ENCODE assay signal across 10 cellular contexts in genomic region chr16:25707982-25708583, GRCh38. TPM values are rescaled to one million over a fixed set of nuclear protein-coding genes. Genes with fewer than 3 reads are reported as not detected.
A peak's percentile ranks its signal among the peaks of the same experiment; 100 is the strongest.
DNase-seq lines count a peak whose midpoint lies in the region; ATAC-seq and TF ChIP-seq lines count a peak whose summit lies in the region.
"Had no signal": no experiment of that assay in that cellular context is flagged by ENCODE, and none has a peak within 500 bp of the region (broad histone marks: within the 10 kb centered on the region; RNA-seq: fewer than 3 reads in every experiment).

No MANE protein-coding gene starts in this region.

- no peak overlapping the region for H4K8ac ChIP-seq in mesenchymal stem cell (ENCODE audit: low read length)

- TF ChIP-seq EP300 in tibial nerve (IDR thresholded peaks at IDR 0.05) = no peak

- TF ChIP-seq CTCF in MCF 10A (IDR thresholded peaks at IDR 0.05; ENCODE audit: unreplicated experiment) (peak; percentile 17), breast epithelium (IDR thresholded peaks at IDR 0.05) (peak in 1 of 3 donors; percentile 9), dorsolateral prefrontal cortex (IDR thresholded peaks at IDR 0.05 in 54 of 56, conservative IDR thresholded peaks at IDR 0.05 in 2 of 56; ENCODE audit: low read depth in 1 of 56, partially characterized antibody in 56 of 56) (peak in 29 of 56 donors; percentile 8 to 40 (median 27)), testis (IDR thresholded peaks at IDR 0.05) (peak in 2 of 3 experiments; percentile 21 to 52), tibial nerve (IDR thresholded peaks at IDR 0.05) (no peak)

- no peak overlapping the region for H3K27ac Mint-ChIP-seq in MCF 10A (ENCODE audit: low read depth, unreplicated experiment)

- no peak overlapping the region for H2BK120ac ChIP-seq in mesenchymal stem cell (ENCODE audit: low read depth, low read length)

- no peak for ATAC-seq in HG03378 (IDR thresholded peaks at IDR 0.05; ENCODE audit: unreplicated experiment)

- H4K91ac ChIP-seq in mesenchymal stem cell (ENCODE audit: low read length) = no peak overlapping the region

- intact Hi-C loops in MCF 10A (cut with micrococcal nuclease) = no loop called here
- intact Hi-C loops in breast epithelium (cut with DNase I; ENCODE audit: low total_unique reads) = no loop called here
- intact Hi-C loops in dorsolateral prefrontal cortex (cut with DNase I) = no loop called here
- intact Hi-C loops in testis (cut with DNase I; ENCODE audit: low total_unique reads) = no loop called here

- H3K27me3 Mint-ChIP-seq in MCF 10A (ENCODE audit: insufficient read depth, unreplicated experiment) = no peaks in the 10 kb centered on the region

- no peak overlapping the region for H3K14ac ChIP-seq in mesenchymal stem cell (ENCODE audit: low read length in 2 of 2)

- H3K27me3 ChIP-seq in breast epithelium (no peaks in the 10 kb centered on the region), dorsolateral prefrontal cortex (peaks cover 0 to 28% (median 0%) of the 10 kb centered on the region in 45 donors), testis (no peaks in the 10 kb centered on the region), tibial nerve (no peaks in the 10 kb centered on the region), mesenchymal stem cell (ENCODE audit: control insufficient read depth in 1 of 2, insufficient read depth in 1 of 2, low read length in 2 of 2) (no peaks in the 10 kb centered on the region)

- H2BK5ac ChIP-seq in mesenchymal stem cell (ENCODE audit: low read depth, low read length, poor library complexity, severe bottlenecking) = no peak overlapping the region

- no TSS peak for BruUV-seq in MCF 10A (replicated peaks; lab: Mats Ljungman, UMichigan)

- H3K4me2 ChIP-seq in mesenchymal stem cell (ENCODE audit: low read length, poor library complexity, severe bottlenecking) = no peak overlapping the region

- no peaks in the 10 kb centered on the region for H3K36me3 ChIP-seq in breast epithelium
- H3K36me3 ChIP-seq in testis (ENCODE audit: low read depth, missing control alignments) = no peaks in the 10 kb centered on the region
- no peaks in the 10 kb centered on the region for H3K36me3 ChIP-seq in tibial nerve
- H3K36me3 ChIP-seq in mesenchymal stem cell (ENCODE audit: control insufficient read depth in 1 of 2, insufficient read depth in 2 of 2, low read depth in 1 of 2, low read length in 2 of 2) = no peaks in the 10 kb centered on the region

- no peak overlapping the region for H2BK12ac ChIP-seq in mesenchymal stem cell (ENCODE audit: low read length in 2 of 2)

- no peak overlapping the region for H3K4ac ChIP-seq in mesenchymal stem cell (ENCODE audit: low read depth in 1 of 2, low read length in 2 of 2)

- H3K18ac ChIP-seq in mesenchymal stem cell (ENCODE audit: low read depth in 1 of 2, low read length in 2 of 2) = no peak overlapping the region

- TF ChIP-seq POLR2A in breast epithelium (IDR thresholded peaks at IDR 0.05) = no peak
- no peak for TF ChIP-seq POLR2A in testis (IDR thresholded peaks at IDR 0.05)
- TF ChIP-seq POLR2A in tibial nerve (IDR thresholded peaks at IDR 0.05) = no peak

- H2AFZ ChIP-seq in mesenchymal stem cell (ENCODE audit: low read depth, low read length) = no peak overlapping the region

- H3K23ac ChIP-seq in mesenchymal stem cell (ENCODE audit: low read length in 2 of 2) = no peak overlapping the region

- H3K36me3 Mint-ChIP-seq in MCF 10A (ENCODE audit: insufficient read depth, unreplicated experiment) = no peaks in the 10 kb centered on the region

- H3K27ac ChIP-seq in breast epithelium = no peak overlapping the region
- H3K27ac ChIP-seq in dorsolateral prefrontal cortex = no peak overlapping the region
- H3K27ac ChIP-seq in testis = no peak overlapping the region
- H3K27ac ChIP-seq in tibial nerve = no peak overlapping the region
- H3K27ac ChIP-seq in mesenchymal stem cell (ENCODE audit: low read length, poor library complexity, severe bottlenecking) = no peak overlapping the region

- 55 to 56% methylated on average over 3 of the region's 3 CpGs for WGBS in testis, 2 donors
- WGBS in tibial nerve, 2 donors = 40 to 44% methylated on average over 3 of the region's 3 CpGs
- WGBS in mesenchymal stem cell = 100% methylated on average over 1 of the region's 3 CpGs

- H3K4me3 ChIP-seq in breast epithelium = no peak overlapping the region
- no peak overlapping the region for H3K4me3 ChIP-seq in dorsolateral prefrontal cortex
- H3K4me3 ChIP-seq in testis = no peak overlapping the region
- no peak overlapping the region for H3K4me3 ChIP-seq in tibial nerve
- H3K4me3 ChIP-seq in mesenchymal stem cell (ENCODE audit: insufficient read depth in 1 of 2, low read depth in 1 of 2, low read length in 2 of 2) = no peak overlapping the region

- no peaks in the 10 kb centered on the region for H3K4me1 ChIP-seq in breast epithelium
- no peaks in the 10 kb centered on the region for H3K4me1 ChIP-seq in testis
- no peaks in the 10 kb centered on the region for H3K4me1 ChIP-seq in tibial nerve
- H3K4me1 ChIP-seq in mesenchymal stem cell (ENCODE audit: control insufficient read depth, insufficient read depth, low read depth, low read length) = no peaks in the 10 kb centered on the region

- H2AK5ac ChIP-seq in mesenchymal stem cell (ENCODE audit: low read length, severe bottlenecking) = no peak overlapping the region

- no peaks in the 10 kb centered on the region for H3K9me3 ChIP-seq in breast epithelium
- no peaks in the 10 kb centered on the region for H3K9me3 ChIP-seq in testis
- H3K9me3 ChIP-seq in tibial nerve = peaks cover 0 to 5% (median 0%) of the 10 kb centered on the region in 4 donors
- H3K9me3 ChIP-seq in mesenchymal stem cell (ENCODE audit: control insufficient read depth, low read length) = no peaks in the 10 kb centered on the region

- H2BK15ac ChIP-seq in mesenchymal stem cell (ENCODE audit: low read depth, poor library complexity, severe bottlenecking) = no peak overlapping the region

- no peak overlapping the region for H3K9ac ChIP-seq in mesenchymal stem cell (ENCODE audit: low read length)

- H3K4me3 Mint-ChIP-seq in MCF 10A (ENCODE audit: unreplicated experiment) = no peak overlapping the region

- no peaks in the 10 kb centered on the region for H3K79me1 ChIP-seq in mesenchymal stem cell (replicated peaks; ENCODE audit: low read length, poor library complexity, severe bottlenecking)

- peak; percentile 8 for DNase-seq in MCF 10A (ENCODE audit: unreplicated experiment)
- DNase-seq in breast epithelium (ENCODE audit: low spot score in 2 of 2) = no peak
- DNase-seq in NCI-H526 (lab: John Stamatoyannopoulos, UW) = peak; percentile 37 to 74
- DNase-seq in dorsolateral prefrontal cortex = no peak
- DNase-seq in testis = peak; percentile 61
- no peak for DNase-seq in tibial nerve (ENCODE audit: low spot score in 2 of 2)
- no peak for DNase-seq in mesenchymal stem cell
- DNase-seq: activated effector memory CD4-positive, alpha-beta T cell treated with anti-CD3 and anti-CD28 coated beads, Interleukin-2, amount 50 U/mL, for 16 hours; KG1 had no signal

- CTCF ChIA-PET in MCF 10A (lab: Yijun Ruan, JAX) = interaction anchor here (1.0 to 1.9 kb wide), 2 partner anchors 176 to 430 kb away, joined by 4 to 11 read pairs; no protein-coding TSS in a partner anchor

- no peaks in the 10 kb centered on the region for H3K4me1 Mint-ChIP-seq in MCF 10A (ENCODE audit: insufficient read depth, unreplicated experiment)

- H3K9me3 Mint-ChIP-seq in MCF 10A (ENCODE audit: unreplicated experiment) = peaks cover 16% of the 10 kb centered on the region

- POLR2A ChIA-PET in MCF 10A (lab: Yijun Ruan, JAX) = no interaction called here

RNA-seq across cellular contexts. Expression of gene HS3ST4, which starts 16.3 kb away (rescaled TPM):
- total RNA-seq in MCF 10A (2022) (not detected in 2 replicates), breast epithelium (1 to 10 TPM in 1 of 3 donors, under 1 TPM in 1, not detected in 1; 0.66 to 3.4 TPM), dorsolateral prefrontal cortex (10 to 100 TPM in 119 of 120 experiments, 1 to 10 TPM in 1; 9.6 to 64.3 (median 34.4) TPM), testis (1 to 10 TPM; 2.6 to 2.7 TPM), tibial nerve (under 1 TPM in 1 of 4 donors, not detected in 3; 0.20 TPM)
- 0.37 TPM for polyA plus RNA-seq in testis (ENCODE audit: insufficient read depth, low read depth, low replicate concordance)
- not detected for polyA plus RNA-seq in mesenchymal stem cell (2013, experiment 1 of 2)
- polyA plus RNA-seq in mesenchymal stem cell (2013, experiment 2 of 2) = not detected

Comparison
In these comparisons a context has a peak if more than half of its experiments do, and no peak if none do; other contexts are left out.
1. DNase-seq: peak in MCF 10A (single experiment), NCI-H526 (2 of 2) and testis (single experiment); none in breast epithelium (0 of 2), dorsolateral prefrontal cortex (0 of 10), tibial nerve (0 of 2) and mesenchymal stem cell (single experiment).
2. CTCF ChIP-seq: peak in MCF 10A (single experiment), dorsolateral prefrontal cortex (29 of 56) and testis (2 of 3); none in tibial nerve (0 of 5).